13 cellular contexts compared by ENCODE assay signal in the genomic region with DNA sequence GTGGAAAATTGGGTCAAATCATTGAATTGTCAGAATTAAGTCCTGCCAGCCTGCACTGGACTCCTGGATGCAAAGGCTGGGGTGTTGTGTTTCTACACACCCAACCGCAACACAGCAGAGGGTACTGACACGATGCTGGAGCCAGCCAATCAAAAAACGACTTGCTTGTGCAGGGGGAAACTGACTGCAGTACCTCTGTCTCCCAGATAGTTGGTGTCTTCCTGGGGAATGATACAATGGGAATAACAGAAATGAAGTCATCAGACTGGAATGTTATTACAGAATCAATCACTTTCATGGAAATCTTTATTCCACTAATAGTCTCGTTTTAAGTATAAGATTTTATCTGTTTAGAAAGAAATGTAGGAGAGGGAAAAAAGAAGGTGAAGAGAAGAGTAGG.
DNase-seq lines count a peak whose midpoint lies in the region; ATAC-seq, FAIRE-seq and TF ChIP-seq lines count a peak whose summit lies in the region.
"Had no signal": no experiment of that assay in that cellular context is flagged by ENCODE, and none has a peak within 500 bp of the region (broad histone marks: within the 10 kb centered on the region; RNA-seq: fewer than 3 reads in every experiment).

No MANE protein-coding gene starts in this region.

- no peak for ATAC-seq in HG02642 (IDR thresholded peaks at IDR 0.05; ENCODE audit: poor library complexity, unreplicated experiment)
- no peak for ATAC-seq in sciatic nerve

- DNase-seq in Caki2 (ENCODE audit: low read depth) (peak; percentile 27), HuH-7 (ENCODE audit: low spot score) (peak; percentile 9), bronchial epithelial cell (ENCODE audit: low read depth) (peak; percentile 55), left kidney (ENCODE audit: low read depth, low spot score) (peak; percentile 19), NCI-H526 treated with DMSO at 0.1 percent for 48 hours (lab: John Stamatoyannopoulos, UW) (no peak), sciatic nerve (ENCODE audit: low spot score) (no peak), T-helper 2 cell (no peak)
- DNase-seq: DMS79 treated with DMSO at 0.1 percent for 48 hours; foreskin melanocyte; NK-92 treated with Interleukin-12 subunit alpha and Interleukin-12 subunit beta, amount 100 ng/mL, for 24 hours; sigmoid colon had no signal

- no peaks in the 10 kb centered on the region for H3K27me3 ChIP-seq in bronchial epithelial cell (ENCODE audit: control insufficient read depth, insufficient read depth, low read length)
- H3K27me3 ChIP-seq: ascending aorta, sigmoid colon had no signal

- no peak overlapping the region for H3K4me3 ChIP-seq in bronchial epithelial cell (ENCODE audit: low read depth, low read length)
- H3K4me3 ChIP-seq: ascending aorta, sigmoid colon had no signal

- intact Hi-C loops in sciatic nerve (cut with DNase I): no loop called here

- peak; percentile 36 for FAIRE-seq in bronchial epithelial cell (lab: Jason Lieb, UNC)

- no peak for TF ChIP-seq CTCF in bronchial epithelial cell (IDR thresholded peaks at IDR 0.05; ENCODE audit: insufficient read depth, low read length, severe bottlenecking)

- no peaks in the 10 kb centered on the region for H3K36me3 ChIP-seq in bronchial epithelial cell (ENCODE audit: control insufficient read depth, insufficient read depth, low read length)
- H3K36me3 ChIP-seq: ascending aorta, sigmoid colon had no signal

- in situ Hi-C loops in Caki2 (cut with HindIII; ENCODE audit: low pct_unique_long_range_greater_than_20kb, low sequenced_read_pairs): no loop called here

Comparison
In these comparisons a context has a peak if more than half of its experiments do, and no peak if none do; other contexts are left out.
1. DNase-seq: peak in Caki2 (single experiment), HuH-7 (single experiment), bronchial epithelial cell (single experiment) and left kidney (single experiment); none in NCI-H526 treated with DMSO at 0.1 percent for 48 hours (single experiment), sciatic nerve (single experiment) and T-helper 2 cell (0 of 5).